ENCODE assay signal across 8 cellular contexts in the genomic region with DNA sequence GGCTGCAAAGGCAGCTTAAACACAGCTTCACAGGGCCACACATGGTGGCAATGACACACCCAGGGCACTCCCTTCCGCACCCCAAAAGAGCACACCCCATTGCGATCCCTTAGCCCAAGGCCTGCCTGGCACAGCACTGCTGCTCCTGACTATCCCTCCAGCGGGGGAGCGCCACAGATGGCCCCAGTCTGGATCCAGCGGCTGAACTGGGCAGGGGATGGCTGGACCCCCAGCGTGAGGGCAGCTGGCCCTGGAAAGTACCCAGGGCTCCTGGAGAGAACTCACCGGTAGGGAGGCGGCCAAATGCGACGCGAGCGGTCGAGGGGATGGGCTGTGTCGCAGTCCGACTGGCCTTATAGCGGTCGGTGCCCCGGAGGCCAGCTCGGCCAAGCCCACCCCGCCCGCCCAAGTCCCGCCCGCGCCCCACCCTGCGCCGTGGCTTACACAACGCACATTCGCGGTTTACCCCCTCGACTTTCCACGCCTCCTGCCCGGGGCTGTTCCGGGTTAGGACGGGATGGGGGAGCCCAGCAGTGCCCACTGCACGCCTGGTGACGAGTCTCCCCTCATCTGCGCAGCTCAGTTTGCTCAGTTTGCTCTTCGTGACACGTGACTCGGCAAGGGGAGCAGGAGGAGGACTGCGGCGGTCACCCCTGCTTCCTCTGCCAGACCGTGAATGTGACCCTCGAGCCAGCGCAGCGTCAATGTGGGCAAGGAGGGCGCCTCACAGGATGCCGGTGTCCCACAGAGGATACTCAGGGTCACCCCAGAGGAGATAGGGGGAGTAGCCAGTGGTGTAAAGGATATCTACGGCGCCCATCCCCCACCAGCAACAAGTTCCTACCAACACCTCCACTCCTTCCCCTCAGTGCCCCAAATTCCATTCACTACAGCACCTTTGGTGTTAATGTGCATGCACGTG. TPM values are rescaled to one million over a fixed set of nuclear protein-coding genes. Genes with fewer than 3 reads are reported as not detected.
DNase-seq lines count a peak whose midpoint lies in the region; ATAC-seq and TF ChIP-seq lines count a peak whose summit lies in the region.

TSS of gene S100A6 (minus strand) at position 328 of the 922 bp plus-strand sequence. CDS start 652 bp downstream, outside the sequence.

- intact Hi-C loops in stomach (cut with DNase I; ENCODE audit: low total_unique reads): no loop called here

- DNase-seq in DMS153 treated with DMSO at 0.1 percent for 48 hours (lab: John Stamatoyannopoulos, UW; ENCODE audit: unreplicated experiment): peak; percentile 67
- peak; percentile 84 for DNase-seq in HT-29 (ENCODE audit: low spot score)
- DNase-seq in SKM-1 (lab: John Stamatoyannopoulos, UW; ENCODE audit: unreplicated experiment): peak; percentile 68
- DNase-seq in activated naive CD4-positive, alpha-beta T cell treated with anti-CD3 and anti-CD28 coated beads, Interleukin-2, amount 50 U/mL, for 16 hours: peak; percentile 80
- peak; percentile 71 for DNase-seq in foreskin melanocyte
- DNase-seq in neuronal stem cell (ENCODE audit: low spot score): no peak
- peak; percentile 81 for DNase-seq in stomach

- peak within 1 kb of the TSS; percentile 47 for H2AFZ ChIP-seq in neuronal stem cell (ENCODE audit: low read length)

- no CpG with 5 or more reads among the region's 51 CpGs for WGBS in neuronal stem cell (ENCODE audit: extremely low coverage in 2 of 2, insufficient read length in 2 of 2, insufficient replicate concordance in 1 of 2), 2 donors
- WGBS in stomach, 5 donors: 1 to 2% (median 1%) methylated on average over 7 to 51 of the region's 51 CpGs

- H3K27ac ChIP-seq in neuronal stem cell (replicated peaks; ENCODE audit: low read length): no peak within 1 kb of the TSS
- peak within 1 kb of the TSS; percentile 91 to 99 (median 99) for H3K27ac ChIP-seq in stomach

- peak within 1 kb of the TSS; percentile 60 for H3K4ac ChIP-seq in neuronal stem cell (ENCODE audit: low read length)

- H3K9me3 ChIP-seq in neuronal stem cell (replicated peaks in 1 of 2; ENCODE audit: control insufficient read depth in 2 of 2, insufficient read depth in 1 of 2, low read depth in 1 of 2, low read length in 2 of 2) (no peaks in the 10 kb centered on the region), stomach (no peaks in the 10 kb centered on the region)

- TF ChIP-seq EP300 in stomach (IDR thresholded peaks at IDR 0.05): no peak

- ATAC-seq in HG03469 (IDR thresholded peaks at IDR 0.05; ENCODE audit: unreplicated experiment): no peak

- H4K8ac ChIP-seq in neuronal stem cell (ENCODE audit: low read depth, low read length): no peak within 1 kb of the TSS

- H2BK5ac ChIP-seq in neuronal stem cell (ENCODE audit: low read length): peak within 1 kb of the TSS; percentile 72

- peak within 1 kb of the TSS in 1 of 2 donors; percentile 63 for H3K4me3 ChIP-seq in neuronal stem cell (ENCODE audit: low read length in 2 of 2)
- peak within 1 kb of the TSS; percentile 55 to 78 (median 76) for H3K4me3 ChIP-seq in stomach

- H4K91ac ChIP-seq in neuronal stem cell (ENCODE audit: low read depth, low read length, poor library complexity): peak within 1 kb of the TSS; percentile 74

- H2AK5ac ChIP-seq in neuronal stem cell (ENCODE audit: low read depth, low read length): peak within 1 kb of the TSS; percentile 99

- H3K4me1 ChIP-seq in neuronal stem cell (ENCODE audit: control insufficient read depth in 2 of 2, insufficient read depth in 1 of 2, low read depth in 1 of 2, low read length in 2 of 2) (peaks cover 0 to 30% of the 10 kb centered on the region in 2 donors), stomach (peaks cover 46 to 65% (median 54%) of the 10 kb centered on the region in 4 donors)

- peak within 1 kb of the TSS; percentile 95 for H2BK12ac ChIP-seq in neuronal stem cell (ENCODE audit: low read length)

- peak within 1 kb of the TSS; percentile 58 for H2BK120ac ChIP-seq in neuronal stem cell (ENCODE audit: low read depth, low read length)

- peak within 1 kb of the TSS; percentile 8 for H3K23ac ChIP-seq in neuronal stem cell (ENCODE audit: low read depth, low read length, poor library complexity)

- peak within 1 kb of the TSS; percentile 73 for H3K18ac ChIP-seq in neuronal stem cell (ENCODE audit: low read length)

- H3K27me3 ChIP-seq in neuronal stem cell (ENCODE audit: control insufficient read depth in 3 of 3, insufficient read depth in 3 of 3, low read depth in 1 of 3, low read length in 3 of 3) (peaks cover 0 to 51% (median 3%) of the 10 kb centered on the region in 3 experiments), stomach (no peaks in the 10 kb centered on the region)

- no peaks in the 10 kb centered on the region for H3K79me1 ChIP-seq in neuronal stem cell (ENCODE audit: low read depth, low read length)

- H2BK15ac ChIP-seq in neuronal stem cell (ENCODE audit: low read length): peak within 1 kb of the TSS; percentile 86

- H3K36me3 ChIP-seq in neuronal stem cell (replicated peaks in 1 of 2; ENCODE audit: control insufficient read depth in 2 of 2, insufficient read depth in 2 of 2, low read length in 2 of 2) (no peaks in the 10 kb centered on the region), stomach (peaks cover 0 to 9% (median 0%) of the 10 kb centered on the region in 4 donors)

- peak within 1 kb of the TSS; percentile 38 for H3K4me2 ChIP-seq in neuronal stem cell (ENCODE audit: insufficient read depth, low read length, poor library complexity, severe bottlenecking)

- TF ChIP-seq POLR2A in stomach (IDR thresholded peaks at IDR 0.05): peak in 1 of 4 donors; percentile 39

- peak within 1 kb of the TSS; percentile 79 for H3K9ac ChIP-seq in neuronal stem cell (ENCODE audit: low read depth, low read length, poor library complexity)

- no peak within 1 kb of the TSS for H3K14ac ChIP-seq in neuronal stem cell (ENCODE audit: low read length)

- TF ChIP-seq CTCF in stomach (IDR thresholded peaks at IDR 0.05): no peak

RNA-seq across cellular contexts. Expression of gene S100A6, which starts in this region (rescaled TPM):
- total RNA-seq in HT-29 (2014; rRNA removed; shearing (Covaris generic)): 2,272 and 2,428 TPM in 2 replicates
- polyA plus RNA-seq in neuronal stem cell (2013, experiment 1 of 2): 17.2 TPM
- polyA plus RNA-seq in neuronal stem cell (2013, experiment 2 of 2): 17.4 TPM
- total RNA-seq in stomach: 100 to 1,000 TPM; 154 to 680 (median 330) TPM
- 1,000 to 10,000 TPM; 1,447 to 2,520 (median 1,620) TPM for polyA plus RNA-seq in stomach
